ENCODE assay signal across 15 cellular contexts in the genomic region with DNA sequence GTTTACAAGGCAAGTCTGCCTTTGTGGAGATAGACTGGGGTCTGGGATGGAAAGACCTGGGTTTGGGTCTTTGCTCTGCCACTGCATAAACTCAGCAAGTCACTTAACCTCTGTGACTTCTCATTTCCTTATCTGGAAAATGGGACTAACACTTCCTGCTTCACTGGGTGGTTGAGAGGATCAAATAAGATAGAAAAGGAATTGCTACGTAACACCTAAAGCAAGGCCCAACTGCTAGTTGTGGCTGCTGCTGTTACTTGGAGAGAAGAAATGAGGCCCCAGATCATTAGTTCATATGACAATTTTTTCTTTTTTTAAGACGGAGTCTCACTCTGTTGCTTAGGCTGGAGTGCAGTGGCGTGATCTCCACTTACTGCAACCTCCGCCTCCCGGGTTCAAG. TPM values are rescaled to one million over a fixed set of nuclear protein-coding genes. Genes with fewer than 3 reads are reported as not detected.
DNase-seq lines count a peak whose midpoint lies in the region; ATAC-seq and TF ChIP-seq lines count a peak whose summit lies in the region.
"Had no signal": no experiment of that assay in that cellular context is flagged by ENCODE, and none has a peak within 500 bp of the region (broad histone marks: within the 10 kb centered on the region; RNA-seq: fewer than 3 reads in every experiment).

No MANE protein-coding gene starts in this region.

- no peak overlapping the region for H3K27ac ChIP-seq in CD4-positive, alpha-beta T cell (ENCODE audit: low read depth, low read length)
- H3K27ac ChIP-seq: neural progenitor cell had no signal

- no peaks in the 10 kb centered on the region for H3K36me3 Mint-ChIP-seq in CD4-positive, alpha-beta T cell (ENCODE audit: low read depth)
- H3K36me3 Mint-ChIP-seq in IgD-negative memory B cell = peaks cover 3% of the 10 kb centered on the region
- H3K36me3 Mint-ChIP-seq in activated naive CD8-positive, alpha-beta T cell = no peaks in the 10 kb centered on the region
- H3K36me3 Mint-ChIP-seq: neural progenitor cell had no signal

- H3K4me3 Mint-ChIP-seq in CD4-positive, alpha-beta T cell = peak overlapping the region; percentile 27
- H3K4me3 Mint-ChIP-seq in IgD-negative memory B cell = peak overlapping the region in 2 of 4 donors; percentile 73 to 74
- H3K4me3 Mint-ChIP-seq in activated naive CD8-positive, alpha-beta T cell = no peak overlapping the region
- H3K4me3 Mint-ChIP-seq: neural progenitor cell had no signal

- CTCF ChIA-PET in CD4-positive, alpha-beta T cell (lab: Charles Lee) = interaction anchor here (1.7 kb wide), 1 partner anchor 123 kb away, joined by 4 read pairs; no protein-coding TSS in a partner anchor

- H3K9ac ChIP-seq in mucosa of stomach (ENCODE audit: low read length) = peak overlapping the region; percentile 36
- H3K9ac ChIP-seq: neural progenitor cell had no signal

- peak overlapping the region; percentile 23 for H3K27ac Mint-ChIP-seq in CD4-positive, alpha-beta T cell
- H3K27ac Mint-ChIP-seq in IgD-negative memory B cell = peak overlapping the region in 2 of 3 donors; percentile 56 to 71
- H3K27ac Mint-ChIP-seq in activated naive CD8-positive, alpha-beta T cell = peak overlapping the region; percentile 22
- H3K27ac Mint-ChIP-seq: neural progenitor cell had no signal

- intact Hi-C loops in CD4-positive, alpha-beta T cell (cut with DNase I, micrococcal nuclease) = no loop called here

- no peaks in the 10 kb centered on the region for H3K9me3 Mint-ChIP-seq in CD4-positive, alpha-beta T cell
- peaks cover 0 to 1% (median 0%) of the 10 kb centered on the region in 3 donors for H3K9me3 Mint-ChIP-seq in IgD-negative memory B cell
- H3K9me3 Mint-ChIP-seq in activated naive CD8-positive, alpha-beta T cell (ENCODE audit: low read depth) = no peaks in the 10 kb centered on the region
- H3K9me3 Mint-ChIP-seq: neural progenitor cell had no signal

- ATAC-seq in CD4-positive, alpha-beta T cell (ENCODE audit: poor library complexity) = no peak
- no peak for ATAC-seq in GM18858 (IDR thresholded peaks at IDR 0.05; ENCODE audit: unreplicated experiment)
- ATAC-seq in GM19467 (IDR thresholded peaks at IDR 0.05; ENCODE audit: unreplicated experiment) = no peak
- ATAC-seq: left lung had no signal

- TF ChIP-seq CTCF in CD4-positive, alpha-beta T cell (IDR thresholded peaks at IDR 0.05) = no peak

- H3K36me3 ChIP-seq in mucosa of stomach (ENCODE audit: control insufficient read depth, insufficient read depth, low read length) = no peaks in the 10 kb centered on the region
- H3K36me3 ChIP-seq: left lung, neural progenitor cell, sigmoid colon had no signal

- no peak overlapping the region for H3K4me3 ChIP-seq in mucosa of stomach (ENCODE audit: low read length)
- H3K4me3 ChIP-seq: left lung, neural progenitor cell, sigmoid colon had no signal

- POLR2A ChIA-PET in CD4-positive, alpha-beta T cell (lab: Charles Lee) = interaction anchor here (1.6 kb wide), 1 partner anchor 15 kb away, joined by 5 read pairs; no protein-coding TSS in a partner anchor

- H3K9me3 ChIP-seq in CD4-positive, alpha-beta T cell (ENCODE audit: control insufficient read depth, low read length) = no peaks in the 10 kb centered on the region
- no peaks in the 10 kb centered on the region for H3K9me3 ChIP-seq in mucosa of stomach (ENCODE audit: control insufficient read depth, low read length)
- H3K9me3 ChIP-seq: left lung, sigmoid colon had no signal

- H3K27me3 ChIP-seq in CD4-positive, alpha-beta T cell (ENCODE audit: control insufficient read depth, insufficient read depth, low read length) = no peaks in the 10 kb centered on the region
- H3K27me3 ChIP-seq in mucosa of stomach (ENCODE audit: control insufficient read depth, insufficient read depth, low read length) = no peaks in the 10 kb centered on the region
- H3K27me3 ChIP-seq: left lung, sigmoid colon had no signal

- H3K4me1 ChIP-seq in mucosa of stomach (ENCODE audit: control insufficient read depth, insufficient read depth, low read length) = peaks cover 70% of the 10 kb centered on the region

- H3K4me1 Mint-ChIP-seq in CD4-positive, alpha-beta T cell (ENCODE audit: low read depth) = peaks cover 72% of the 10 kb centered on the region
- H3K4me1 Mint-ChIP-seq in IgD-negative memory B cell = peaks cover 29 to 47% (median 41%) of the 10 kb centered on the region in 3 donors
- H3K4me1 Mint-ChIP-seq in activated naive CD8-positive, alpha-beta T cell (ENCODE audit: low read depth) = peaks cover 60% of the 10 kb centered on the region

- no peaks in the 10 kb centered on the region for H3K27me3 Mint-ChIP-seq in CD4-positive, alpha-beta T cell
- H3K27me3 Mint-ChIP-seq in IgD-negative memory B cell = peaks cover 3% of the 10 kb centered on the region
- no peaks in the 10 kb centered on the region for H3K27me3 Mint-ChIP-seq in activated naive CD8-positive, alpha-beta T cell

- no peak for DNase-seq in CD4-positive, alpha-beta T cell
- no peak for DNase-seq in NCI-H146 (lab: John Stamatoyannopoulos, UW)
- no peak for DNase-seq in NK-92 treated with Interleukin-12 subunit alpha and Interleukin-12 subunit beta, amount 100 ng/mL, for 24 hours (lab: John Stamatoyannopoulos, UW)
- DNase-seq: GOT3; left lung; NCI-H1930; NCI-H774; sigmoid colon; stimulated activated naive CD4-positive, alpha-beta T cell had no signal

RNA-seq across cellular contexts. Expression of gene PTPRJ, which starts 5.9 kb away (rescaled TPM):
- 10 to 100 TPM; 26.6 to 28.9 TPM for total RNA-seq in CD4-positive, alpha-beta T cell
- 8.1 TPM for polyA plus RNA-seq in IgD-negative memory B cell
